8 cellular contexts compared by ENCODE assay signal in genomic region chr16:69424053-69424934, GRCh38. TPM values are rescaled to one million over a fixed set of nuclear protein-coding genes. Genes with fewer than 3 reads are reported as not detected.
DNase-seq lines count a peak whose midpoint lies in the region; ATAC-seq and TF ChIP-seq lines count a peak whose summit lies in the region.

CYB5B (plus strand) TSS chr16:69424619; CDS start chr16:69424684, 65 bp downstream.

- H3K36me3 Mint-ChIP-seq in activated CD8-positive, alpha-beta memory T cell treated with anti-CD3 and anti-CD28 coated beads, Interleukin-2, amount 10 ng/mL, durations not matched to agents 7 days and 5 days = peaks cover 34% of the 10 kb centered on the region
- peaks cover 27% of the 10 kb centered on the region for H3K36me3 Mint-ChIP-seq in endodermal cell (ENCODE audit: low read depth)

- H3K9me3 ChIP-seq in NT2/D1 (ENCODE audit: insufficient read depth, low read length) (peaks cover 13% of the 10 kb centered on the region; the same call in 1 of the 2 replicates), endodermal cell (ENCODE audit: control insufficient read depth, low read length) (peaks cover 13% of the 10 kb centered on the region)

- H4K5ac ChIP-seq in mesendoderm (ENCODE audit: low read length) = peak within 1 kb of the TSS; percentile 94

- CTCF ChIA-PET in activated CD8-positive, alpha-beta memory T cell treated with anti-CD3 and anti-CD28 coated beads, Interleukin-2, amount 10 ng/mL, durations not matched to agents 7 days and 5 days (lab: Charles Lee) = interaction anchor here (1.1 to 1.5 kb wide), 2 partner anchors 14 to 28 kb away, joined by 4 to 9 read pairs; no protein-coding TSS in a partner anchor

- peaks cover 34% of the 10 kb centered on the region for H3K79me2 ChIP-seq in mesendoderm (ENCODE audit: control insufficient read depth, insufficient read depth, low read length)

- H3K4me1 ChIP-seq in NT2/D1 (ENCODE audit: insufficient read depth, insufficient read length) (no peaks in the 10 kb centered on the region), endodermal cell (ENCODE audit: control insufficient read depth, insufficient read depth, low read length) (no peaks in the 10 kb centered on the region), mesendoderm (ENCODE audit: control insufficient read depth, low read depth, low read length) (no peaks in the 10 kb centered on the region)

- TF ChIP-seq CTCF in endodermal cell (conservative IDR thresholded peaks at IDR 0.05) = no peak

- peak within 1 kb of the TSS; percentile 70 for H2AK5ac ChIP-seq in mesendoderm (ENCODE audit: low read length)

- peak within 1 kb of the TSS; percentile 45 for H2BK120ac ChIP-seq in mesendoderm (ENCODE audit: low read depth, low read length)

- no peaks in the 10 kb centered on the region for H3K27me3 Mint-ChIP-seq in activated CD8-positive, alpha-beta memory T cell treated with anti-CD3 and anti-CD28 coated beads, Interleukin-2, amount 10 ng/mL, durations not matched to agents 7 days and 5 days
- no peaks in the 10 kb centered on the region for H3K27me3 Mint-ChIP-seq in endodermal cell (ENCODE audit: insufficient read depth)

- H3K9me3 Mint-ChIP-seq in activated CD8-positive, alpha-beta memory T cell treated with anti-CD3 and anti-CD28 coated beads, Interleukin-2, amount 10 ng/mL, durations not matched to agents 7 days and 5 days (ENCODE audit: low read depth) = peaks cover 7% of the 10 kb centered on the region
- peaks cover 11% of the 10 kb centered on the region for H3K9me3 Mint-ChIP-seq in endodermal cell

- H3K27me3 ChIP-seq in NT2/D1 (ENCODE audit: insufficient read depth, insufficient read length) (no peaks in the 10 kb centered on the region), endodermal cell (ENCODE audit: control insufficient read depth, insufficient read depth, low read length, poor library complexity, severe bottlenecking) (no peaks in the 10 kb centered on the region), mesendoderm (ENCODE audit: insufficient read depth, low read length, poor library complexity) (no peaks in the 10 kb centered on the region)

- peak; percentile 96 for ATAC-seq in GM21381 (IDR thresholded peaks at IDR 0.05; ENCODE audit: unreplicated experiment)
- ATAC-seq in activated CD8-positive, alpha-beta memory T cell treated with anti-CD3 and anti-CD28 coated beads, Interleukin-2, amount 10 ng/mL, durations not matched to agents 7 days and 5 days = peak; percentile 97

- peak within 1 kb of the TSS; percentile 90 for H3K27ac Mint-ChIP-seq in activated CD8-positive, alpha-beta memory T cell treated with anti-CD3 and anti-CD28 coated beads, Interleukin-2, amount 10 ng/mL, durations not matched to agents 7 days and 5 days
- peak within 1 kb of the TSS; percentile 98 for H3K27ac Mint-ChIP-seq in endodermal cell

- peak; percentile 100 for DNase-seq in COR-L47 (lab: John Stamatoyannopoulos, UW)
- DNase-seq in HUDEP-2 (lab: John Stamatoyannopoulos, UW; ENCODE audit: unreplicated experiment in 76 of 76) = peak; percentile 21 to 96 (median 88)
- DNase-seq in NT2/D1 (ENCODE audit: low read depth, low spot score) = peak; percentile 99
- DNase-seq in activated CD8-positive, alpha-beta memory T cell treated with anti-CD3 and anti-CD28 coated beads, Interleukin-2, amount 10 ng/mL, durations not matched to agents 7 days and 5 days = peak; percentile 99
- peak; percentile 99 for DNase-seq in endodermal cell
- DNase-seq in mesendoderm = peak; percentile 100
- DNase-seq in stimulated activated CD8-positive, alpha-beta memory T cell treated with anti-CD3 and anti-CD28 coated beads, Interleukin-15, amount 100 ng/mL, for 1 hour (ENCODE audit: low read depth) = peak; percentile 90

- H3K4me2 ChIP-seq in mesendoderm (ENCODE audit: low read length) = peak within 1 kb of the TSS; percentile 83

- H3K27ac ChIP-seq in endodermal cell (ENCODE audit: low read depth, low read length) = peak within 1 kb of the TSS; percentile 33
- peak within 1 kb of the TSS; percentile 84 for H3K27ac ChIP-seq in mesendoderm (ENCODE audit: low read depth, low read length)

- H3K56ac ChIP-seq in mesendoderm (ENCODE audit: low read length) = peak within 1 kb of the TSS; percentile 96

- peaks cover 46% of the 10 kb centered on the region for H3K4me1 Mint-ChIP-seq in activated CD8-positive, alpha-beta memory T cell treated with anti-CD3 and anti-CD28 coated beads, Interleukin-2, amount 10 ng/mL, durations not matched to agents 7 days and 5 days
- H3K4me1 Mint-ChIP-seq in endodermal cell = peaks cover 7% of the 10 kb centered on the region

- H4K8ac ChIP-seq in mesendoderm (ENCODE audit: low read depth, low read length) = no peak within 1 kb of the TSS

- H3K4me3 Mint-ChIP-seq in activated CD8-positive, alpha-beta memory T cell treated with anti-CD3 and anti-CD28 coated beads, Interleukin-2, amount 10 ng/mL, durations not matched to agents 7 days and 5 days = peak within 1 kb of the TSS; percentile 95
- H3K4me3 Mint-ChIP-seq in endodermal cell = peak within 1 kb of the TSS; percentile 100

- H3K18ac ChIP-seq in mesendoderm (ENCODE audit: low read length) = peak within 1 kb of the TSS; percentile 7

- peak within 1 kb of the TSS; percentile 81 for H2BK5ac ChIP-seq in mesendoderm (ENCODE audit: low read length)

- H3K23ac ChIP-seq in mesendoderm (ENCODE audit: low read length) = no peak within 1 kb of the TSS

- WGBS in endodermal cell (ENCODE audit: insufficient coverage in 1 of 2, insufficient read length in 1 of 2), 2 experiments = 8 to 12% methylated on average over 26 to 40 of the region's 40 CpGs
- no CpG with 5 or more reads among the region's 40 CpGs for WGBS in mesendoderm (ENCODE audit: extremely low coverage, insufficient coverage, low lambda C conversion rate)

- peak within 1 kb of the TSS; percentile 89 for H3K9ac ChIP-seq in NT2/D1 (ENCODE audit: insufficient read length, low read depth)
- peak within 1 kb of the TSS; percentile 82 for H3K9ac ChIP-seq in endodermal cell (ENCODE audit: extremely low read depth, low read length, poor library complexity, severe bottlenecking)
- peak within 1 kb of the TSS; percentile 98 for H3K9ac ChIP-seq in mesendoderm (ENCODE audit: low read length)

- H3K4ac ChIP-seq in mesendoderm (ENCODE audit: low read depth, low read length) = peak within 1 kb of the TSS; percentile 59

- no peak within 1 kb of the TSS for H2BK15ac ChIP-seq in mesendoderm (replicated peaks; ENCODE audit: low read depth)

- peak within 1 kb of the TSS; percentile 93 for H3K4me3 ChIP-seq in NT2/D1 (ENCODE audit: insufficient read length, low read depth)
- peak within 1 kb of the TSS; percentile 98 for H3K4me3 ChIP-seq in endodermal cell (ENCODE audit: low read length)
- H3K4me3 ChIP-seq in mesendoderm (ENCODE audit: low read length) = peak within 1 kb of the TSS; percentile 82

- H3K79me1 ChIP-seq in mesendoderm (ENCODE audit: low read length) = peaks cover 5% of the 10 kb centered on the region

- peaks cover 26% of the 10 kb centered on the region for H3K36me3 ChIP-seq in NT2/D1 (ENCODE audit: insufficient read depth, insufficient read length, low read length)
- peaks cover 27% of the 10 kb centered on the region for H3K36me3 ChIP-seq in endodermal cell (ENCODE audit: control insufficient read depth, insufficient read depth, low read length)
- peaks cover 5% of the 10 kb centered on the region for H3K36me3 ChIP-seq in mesendoderm (ENCODE audit: control insufficient read depth, insufficient read depth, low read length)

RNA-seq across cellular contexts. Expression of gene CYB5B, which starts in this region (rescaled TPM):
- 100 to 1,000 TPM; 149 to 189 TPM for total RNA-seq in activated CD8-positive, alpha-beta memory T cell treated with anti-CD3 and anti-CD28 coated beads, Interleukin-2, amount 10 ng/mL, durations not matched to agents 7 days and 5 days
- 100 to 1,000 TPM; 123 to 131 TPM for total RNA-seq in endodermal cell
- 125 TPM for polyA plus RNA-seq in endodermal cell (2013, experiment 1 of 2)
- 110 TPM for polyA plus RNA-seq in endodermal cell (2013, experiment 2 of 2)
- polyA plus RNA-seq in mesendoderm (2013, experiment 1 of 2) = 222 TPM
- 223 TPM for polyA plus RNA-seq in mesendoderm (2013, experiment 2 of 2)

Comparison
In these comparisons a context has a peak if more than half of its experiments do, and no peak if none do; other contexts are left out.
1. Peak in every context shown above with its lines: DNase-seq, ATAC-seq, H3K4me3 ChIP-seq and H3K27ac ChIP-seq.